In genomic region chr11:1391165-1392010, GRCh38 we compare ENCODE assay signal across 12 cellular contexts. TPM values are rescaled to one million over a fixed set of nuclear protein-coding genes. Genes with fewer than 3 reads are reported as not detected.
DNase-seq lines count a peak whose midpoint lies in the region; ATAC-seq, FAIRE-seq and TF ChIP-seq lines count a peak whose summit lies in the region.
"Had no signal": no experiment of that assay in that cellular context is flagged by ENCODE, and none has a peak within 500 bp of the region (broad histone marks: within the 10 kb centered on the region; RNA-seq: fewer than 3 reads in every experiment).

No MANE protein-coding gene starts in this region.

- no peak overlapping the region for H3K23ac ChIP-seq in H1 (ENCODE audit: insufficient read length)

- TF ChIP-seq CTCF in H1 (IDR thresholded peaks at IDR 0.05; ENCODE audit: control extremely low read depth in 1 of 3, insufficient read depth in 1 of 3, low read depth in 1 of 3, low read length in 3 of 3) (no peak), pancreas (IDR thresholded peaks at IDR 0.05) (no peak), mucosa of descending colon (IDR thresholded peaks at IDR 0.05) (no peak)

- H3K36me3 ChIP-seq in H1 (ENCODE audit: control insufficient read depth in 2 of 4, insufficient read depth in 4 of 4, low read length in 3 of 4), result no peaks in the 10 kb centered on the region
- no peaks in the 10 kb centered on the region for H3K36me3 ChIP-seq in pancreas
- H3K36me3 ChIP-seq in mucosa of descending colon (ENCODE audit: low read depth), result no peaks in the 10 kb centered on the region
- H3K36me3 ChIP-seq: uterus had no signal

- H3K23me2 ChIP-seq in H1 (ENCODE audit: low read depth, low read length), result peaks cover 16% of the 10 kb centered on the region; the same call in 1 of the 2 replicates

- 63% methylated on average over 23 of the region's 30 CpGs; no CpG with 5 or more reads in 1 of the 2 experiments for WGBS in H1 (ENCODE audit: extremely low coverage in 1 of 2, insufficient coverage in 1 of 2, insufficient read length in 1 of 2, insufficient replicate concordance in 2 of 2, low coverage in 1 of 2, low lambda C conversion rate in 2 of 2, missing lambda C conversion rate in 1 of 2), 2 experiments
- 15 to 26% methylated on average over 29 to 30 of the region's 30 CpGs for WGBS in pancreas, 2 donors

- H2BK12ac ChIP-seq in H1 (ENCODE audit: low read depth, low read length), result no peak overlapping the region

- H3K4me3 ChIP-seq in H1 (ENCODE audit: extremely low read depth in 1 of 4, insufficient read depth in 2 of 4, low read depth in 3 of 4, low read length in 4 of 4) (peak overlapping the region; percentile 69 to 76 (median 70)), pancreas (peak overlapping the region; percentile 15 to 55 (median 45)), mucosa of descending colon (no peak overlapping the region)
- H3K4me3 ChIP-seq: uterus had no signal

- H2AK5ac ChIP-seq in H1 (ENCODE audit: low read depth, low read length), result no peak overlapping the region; the same call in 1 of the 2 replicates

- H3K18ac ChIP-seq in H1 (ENCODE audit: extremely low read depth, low read length), result no peak overlapping the region

- H2BK5ac ChIP-seq in H1 (ENCODE audit: low read depth, low read length), result no peak overlapping the region

- H3K4ac ChIP-seq in H1 (replicated peaks; ENCODE audit: insufficient read length, low read depth, low read length), result no peak overlapping the region

- H3K9me3 ChIP-seq in H1 (ENCODE audit: insufficient read depth in 2 of 2, low read depth in 1 of 2, low read length in 1 of 2) (no peaks in the 10 kb centered on the region), pancreas (no peaks in the 10 kb centered on the region), mucosa of descending colon (no peaks in the 10 kb centered on the region)
- H3K9me3 ChIP-seq: uterus had no signal

- TF ChIP-seq RAD21 in H1 (IDR thresholded peaks at IDR 0.05 in 1 of 2, conservative IDR thresholded peaks at IDR 0.05 in 1 of 2; ENCODE audit: low read depth in 2 of 2, low read length in 2 of 2), result no peak

- H2AFZ ChIP-seq in H1 (ENCODE audit: low read length), result no peak overlapping the region

- no peak overlapping the region for H4K91ac ChIP-seq in H1 (replicated peaks; ENCODE audit: insufficient read length, low read length)

- POLR2A ChIA-PET in H1 (lab: Charles Lee; ENCODE audit: partially characterized antibody), result interaction anchor here (1.2 to 1.6 kb wide), 3 partner anchors 9 to 129 kb away, joined by 3 to 7 read pairs (median 6); no protein-coding TSS in a partner anchor

- no peak overlapping the region for H3K56ac ChIP-seq in H1 (replicated peaks; ENCODE audit: insufficient read length, low read depth, low read length)

- no peak overlapping the region for H2BK120ac ChIP-seq in H1 (replicated peaks; ENCODE audit: low read depth, low read length)

- peak overlapping the region; percentile 45 for H4K8ac ChIP-seq in H1 (ENCODE audit: extremely low read depth, insufficient read depth, low read length)

- DNase-seq in NCI-H345 (lab: John Stamatoyannopoulos, UW) (peak; percentile 13), NCI-H345 treated with DMSO at 0.1 percent for 48 hours (lab: John Stamatoyannopoulos, UW; ENCODE audit: unreplicated experiment) (no peak), NCI-H2171 (lab: John Stamatoyannopoulos, UW) (peak; percentile 25), H1 (ENCODE audit: low read depth in 1 of 2, low spot score in 2 of 2) (peak in 1 of 2 experiments; percentile 64), pancreas (peak in 5 of 6 donors; percentile 63 to 90 (median 70)), mucosa of descending colon (no peak)
- DNase-seq: activated naive CD8-positive, alpha-beta T cell treated with anti-CD3 and anti-CD28 coated beads, Interleukin-2, amount 10 ng/mL, durations not matched to agents 7 days and 5 days; Kasumi-1; stimulated activated CD4-positive, alpha-beta T cell treated with anti-CD3 and anti-CD28 coated beads, Interleukin-12 subunit alpha, Interleukin-12 subunit beta, amount 100 ng/mL, for 4 hours; uterus had no signal

- peaks cover 0 to 12% (median 7%) of the 10 kb centered on the region in 4 experiments; a peak in 4 of 7 replicates for H3K27me3 ChIP-seq in H1 (replicated peaks in 1 of 4; ENCODE audit: control insufficient read depth in 3 of 4, extremely low read depth in 1 of 4, insufficient read depth in 3 of 4, low read length in 3 of 4)
- no peaks in the 10 kb centered on the region for H3K27me3 ChIP-seq in pancreas

- H2BK15ac ChIP-seq in H1 (ENCODE audit: low read length), result no peak overlapping the region

- no peak overlapping the region for H4K5ac ChIP-seq in H1 (ENCODE audit: insufficient read length, low read depth, low read length)

- intact Hi-C loops in pancreas (cut with DNase I), result no loop called here
- intact Hi-C loops in mucosa of descending colon (cut with DNase I, micrococcal nuclease), result no loop called here

- FAIRE-seq in H1 (lab: Jason Lieb, UNC) (no peak), pancreas (lab: Jason Lieb, UNC) (no peak)

- no peak overlapping the region for H3K27ac ChIP-seq in H1 (ENCODE audit: low read depth, low read length)
- peak overlapping the region; percentile 58 to 74 (median 70) for H3K27ac ChIP-seq in pancreas
- H3K27ac ChIP-seq: uterus had no signal

- peaks cover 9 to 21% of the 10 kb centered on the region in 2 experiments for H4K20me1 ChIP-seq in H1 (replicated peaks in 1 of 2; ENCODE audit: control insufficient read depth in 1 of 2, insufficient read depth in 2 of 2, low read length in 2 of 2)

- no peak overlapping the region for H2BK20ac ChIP-seq in H1 (ENCODE audit: low read length)

- H3K14ac ChIP-seq in H1 (ENCODE audit: insufficient read length), result no peak overlapping the region

- H3K79me1 ChIP-seq in H1 (ENCODE audit: low read depth, low read length), result peaks cover 20% of the 10 kb centered on the region

- peaks cover 8 to 40% of the 10 kb centered on the region in 2 experiments; a peak in 3 of 4 replicates for H3K79me2 ChIP-seq in H1 (ENCODE audit: control insufficient read depth in 1 of 2, insufficient read depth in 2 of 2, low read length in 2 of 2)

- ATAC-seq in pancreas (peak; percentile 21 to 56 (median 40)), GM19328 (IDR thresholded peaks at IDR 0.05; ENCODE audit: unreplicated experiment) (no peak), mucosa of descending colon (no peak), GM21526 (IDR thresholded peaks at IDR 0.05; ENCODE audit: low FRiP score, unreplicated experiment) (no peak)

- peak overlapping the region; percentile 80 to 97 for H3K4me2 ChIP-seq in H1 (ENCODE audit: insufficient read depth in 1 of 2, low read depth in 2 of 2, low read length in 2 of 2)

- CTCF ChIA-PET in H1 (lab: Charles Lee; ENCODE audit: partially characterized antibody), result no interaction called here

- peak overlapping the region in 1 of 4 experiments; percentile 49; a peak in 1 of 7 replicates for H3K9ac ChIP-seq in H1 (replicated peaks in 1 of 4; ENCODE audit: extremely low read depth in 1 of 4, low read depth in 3 of 4, low read length in 3 of 4)

- peaks cover 0 to 15% (median 8%) of the 10 kb centered on the region in 4 experiments; a peak in 6 of 7 replicates for H3K4me1 ChIP-seq in H1 (replicated peaks in 1 of 4; ENCODE audit: control insufficient read depth in 3 of 4, insufficient read depth in 4 of 4, low read length in 3 of 4)
- peaks cover 0 to 5% (median 5%) of the 10 kb centered on the region in 3 donors for H3K4me1 ChIP-seq in pancreas
- H3K4me1 ChIP-seq in mucosa of descending colon (ENCODE audit: low read depth), result peaks cover 10% of the 10 kb centered on the region

- TF ChIP-seq POLR2A in H1 (IDR thresholded peaks at IDR 0.05; ENCODE audit: control extremely low read depth in 1 of 2, low read depth in 2 of 2, low read length in 2 of 2), result no peak

- TF ChIP-seq EP300 in H1 (IDR thresholded peaks at IDR 0.05; ENCODE audit: borderline replicate concordance in 1 of 2, low read depth in 2 of 2, low read length in 2 of 2), result no peak

TF ChIP-seq in H1, 55 proteins besides CTCF, POLR2A, EP300 and RAD21:
- TF ChIP-seq YY1 (IDR thresholded peaks at IDR 0.05; ENCODE audit: low read depth, low read length), result no peak
- TF ChIP-seq SIN3A (conservative IDR thresholded peaks at IDR 0.05 in 1 of 2, IDR thresholded peaks at IDR 0.05 in 1 of 2; ENCODE audit: low read depth in 1 of 2, low read length in 2 of 2), result peak; percentile 15 to 20; a peak in 1 of 4 replicates
- 0 out of 2 replicates have a peak, but pooled peaks have one; percentile 8 for TF ChIP-seq TBP (IDR thresholded peaks at IDR 0.05; ENCODE audit: low read depth, low read length)
- no peak for TF ChIP-seq SUZ12 (IDR thresholded peaks at IDR 0.05; ENCODE audit: low read length)
- TF ChIP-seq RBBP5 (IDR thresholded peaks at IDR 0.05; ENCODE audit: borderline replicate concordance, low read depth, low read length), result no peak

RNA-seq across cellular contexts. Expression of gene BRSK2, which starts 1.7 kb away (rescaled TPM):
- total RNA-seq in H1 (2021; fragmentation: NEBNext Ultra II Directional; extraction: Animal tissue kit (Norgen Biotek cat#: 25700)), result 26.2 and 27.1 TPM in 2 replicates
- polyA plus RNA-seq in H1 (2011; rRNA removed) (17.3 and 23.9 TPM in 2 replicates), pancreas (100 to 1,000 TPM in 1 of 2 donors, 10 to 100 TPM in 1; 77.0 to 215 TPM)
- 18.7 TPM for polyA plus RNA-seq in H1 (2011; cell fraction: cytosol; rRNA removed)
- polyA plus RNA-seq in H1 (2011; cell fraction: nucleus; rRNA removed), result 79.9 TPM
- polyA plus RNA-seq in H1 (2012, experiment 1 of 2), result 19.0 to 31.0 TPM (median 27.3 TPM) in 4 replicates
- 18.0 TPM for polyA plus RNA-seq in H1 (2012, experiment 2 of 2)
- 27.0 TPM for polyA plus RNA-seq in H1 (2013, experiment 1 of 2)
- polyA plus RNA-seq in H1 (2013, experiment 2 of 2), result 24.6 TPM
- 6.4 and 6.5 TPM in 2 replicates for polyA minus RNA-seq in H1 (2011; rRNA and poly(A)+ RNA removed)
- 10.0 TPM for polyA minus RNA-seq in H1 (2011; cell fraction: cytosol; rRNA and poly(A)+ RNA removed)
- 18.1 TPM for polyA minus RNA-seq in H1 (2011; cell fraction: nucleus; rRNA and poly(A)+ RNA removed)
- total RNA-seq in pancreas (10 to 100 TPM; 44.2 to 77.6 (median 62.0) TPM), mucosa of descending colon (1 to 10 TPM in 1 of 3 donors, under 1 TPM in 2; 0.58 to 4.3 (median 0.60) TPM)

Comparison
In these comparisons a context has a peak if more than half of its experiments do, and no peak if none do; other contexts are left out.
1. DNase-seq: peak in NCI-H345 (single experiment), NCI-H2171 (single experiment) and pancreas (5 of 6); none in NCI-H345 treated with DMSO at 0.1 percent for 48 hours (single experiment) and mucosa of descending colon (0 of 3).
2. ATAC-seq: peak in pancreas (4 of 4); none in GM19328 (single experiment), mucosa of descending colon (single experiment) and GM21526 (single experiment).